22 cellular contexts compared by ENCODE assay signal in genomic region chr9:71608825-71609452, GRCh38.
A peak's percentile ranks its signal among the peaks of the same experiment; 100 is the strongest.
DNase-seq lines count a peak whose midpoint lies in the region; ATAC-seq, FAIRE-seq and TF ChIP-seq lines count a peak whose summit lies in the region.
"Had no signal": no experiment of that assay in that cellular context is flagged by ENCODE, and none has a peak within 500 bp of the region (broad histone marks: within the 10 kb centered on the region; RNA-seq: fewer than 3 reads in every experiment).

No MANE protein-coding gene starts in this region.

- 13% methylated on average over 3 of the region's 4 CpGs for WGBS in HepG2 (ENCODE audit: low lambda C conversion rate)
- WGBS in right lobe of liver (ENCODE audit: insufficient coverage, low coverage, low lambda C conversion rate, missing lambda C conversion rate), result 54% methylated on average over 3 of the region's 4 CpGs

- ATAC-seq in HepG2, result peak; percentile 50
- ATAC-seq in right lobe of liver, result no peak
- ATAC-seq in GM21528 (IDR thresholded peaks at IDR 0.05; ENCODE audit: low FRiP score, unreplicated experiment), result no peak
- ATAC-seq: activated CD4-positive, CD25-positive, alpha-beta regulatory T cell treated with anti-CD3 and anti-CD28 coated beads, Interleukin-2, amount 50 U/mL, for 24 hours had no signal

- no peaks in the 10 kb centered on the region for H3K27me3 Mint-ChIP-seq in astrocyte (ENCODE audit: low read depth, unreplicated experiment)

- no peak for TF ChIP-seq POLR2A in HepG2 (IDR thresholded peaks at IDR 0.05; ENCODE audit: insufficient read depth in 1 of 2, low read depth in 2 of 2, low read length in 2 of 2)
- no peak for TF ChIP-seq POLR2A in right lobe of liver (IDR thresholded peaks at IDR 0.05)

- CTCF ChIA-PET in HepG2 (lab: Yijun Ruan, JAX; ENCODE audit: low intra/inter-chr PET ratio, low total read pairs), result no interaction called here

- TF ChIP-seq RAD21 in HepG2 (CRISPR knock-in tag; IDR thresholded peaks at IDR 0.05), result no peak

- H3K4me2 ChIP-seq in HepG2 (ENCODE audit: low read depth, low read length) (no peak overlapping the region; the same call in 1 of the 2 replicates), astrocyte (ENCODE audit: low read length) (no peak overlapping the region)
- H3K4me2 ChIP-seq: BLaER1 treated with 17β-estradiol and CSF1 and Interleukin-3, amounts not matched to agents 10 nM and 100 nM had no signal

- no peaks in the 10 kb centered on the region for H3K36me3 Mint-ChIP-seq in astrocyte (ENCODE audit: low read depth, unreplicated experiment)

- in situ Hi-C loops in HepG2 (cut with HindIII; ENCODE audit: extremely low pct_ligation_motif_present, low pct_unique_long_range_greater_than_20kb), result no loop called here

- intact Hi-C loops in HepG2 (cut with micrococcal nuclease; ENCODE audit: unreplicated experiment), result no loop called here
- intact Hi-C loops in right lobe of liver (cut with DNase I), result no loop called here

- no peak overlapping the region for H3K4me3 ChIP-seq in HepG2 (replicated peaks in 1 of 3; ENCODE audit: insufficient read depth in 1 of 3, low read depth in 2 of 3, low read length in 3 of 3)
- H3K4me3 ChIP-seq in right lobe of liver, result no peak overlapping the region
- no peak overlapping the region for H3K4me3 ChIP-seq in astrocyte (ENCODE audit: insufficient read depth, low read depth, low read length)
- H3K4me3 ChIP-seq in iPS-20b (ENCODE audit: low read length), result no peak overlapping the region
- no peak overlapping the region for H3K4me3 ChIP-seq in SJCRH30
- H3K4me3 ChIP-seq: BLaER1 treated with 17β-estradiol and CSF1 and Interleukin-3, amounts not matched to agents 10 nM and 100 nM; lung; MG63; transverse colon had no signal

- H3K4me1 Mint-ChIP-seq in astrocyte (ENCODE audit: low read depth, unreplicated experiment), result peaks cover 2% of the 10 kb centered on the region
- H3K4me1 Mint-ChIP-seq: nephron had no signal

- DNase-seq in HepG2 (ENCODE audit: low spot score) (peak; percentile 50), right lobe of liver (no peak), astrocyte (ENCODE audit: low read depth) (peak; percentile 52), SJCRH30 (no peak), ecto neural progenitor cell (ENCODE audit: low spot score) (no peak), frontal cortex (ENCODE audit: low spot score in 2 of 2) (no peak)
- DNase-seq: 8988T; activated CD8-positive, alpha-beta memory T cell treated with anti-CD3 and anti-CD28 coated beads for 24 hours; DMS153; foreskin melanocyte; MG63; SHP77; stimulated activated naive CD4-positive, alpha-beta T cell treated with Interleukin-2 at 50 U/mL for 16 hours; transverse colon had no signal

- H3K27ac ChIP-seq in HepG2 (ENCODE audit: extremely low read length, insufficient read depth, low read length) (no peak overlapping the region), right lobe of liver (no peak overlapping the region), astrocyte (ENCODE audit: low read depth, low read length) (peak overlapping the region; percentile 3), iPS-20b (ENCODE audit: low read length) (no peak overlapping the region), SJCRH30 (no peak overlapping the region)
- H3K27ac ChIP-seq: BLaER1 treated with 17β-estradiol and CSF1 and Interleukin-3, amounts not matched to agents 10 nM and 100 nM; transverse colon had no signal

- H3K9me3 ChIP-seq in HepG2 (ENCODE audit: low read length) (peaks cover 10% of the 10 kb centered on the region), right lobe of liver (no peaks in the 10 kb centered on the region), astrocyte (ENCODE audit: insufficient read depth, low read depth, low read length) (no peaks in the 10 kb centered on the region), iPS-20b (ENCODE audit: insufficient read depth, low read depth, low read length) (peaks cover 13% of the 10 kb centered on the region), SJCRH30 (replicated peaks) (peaks cover 14% of the 10 kb centered on the region)

- no peaks in the 10 kb centered on the region for H3K79me2 ChIP-seq in HepG2 (ENCODE audit: insufficient read depth, low read length)
- no peaks in the 10 kb centered on the region for H3K79me2 ChIP-seq in astrocyte (ENCODE audit: insufficient read depth, low read length)

- TF ChIP-seq CTCF in HepG2 (CRISPR knock-in tag; IDR thresholded peaks at IDR 0.05) (no peak), right lobe of liver (IDR thresholded peaks at IDR 0.05) (no peak), astrocyte (IDR thresholded peaks at IDR 0.05; ENCODE audit: insufficient read depth, low read depth, low read length) (no peak)

- no peaks in the 10 kb centered on the region for H3K36me3 ChIP-seq in HepG2 (replicated peaks in 1 of 2; ENCODE audit: control insufficient read depth in 1 of 2, insufficient read depth in 2 of 2, low read length in 2 of 2)
- no peaks in the 10 kb centered on the region for H3K36me3 ChIP-seq in right lobe of liver
- H3K36me3 ChIP-seq in astrocyte (ENCODE audit: insufficient read depth, low read length), result no peaks in the 10 kb centered on the region
- no peaks in the 10 kb centered on the region for H3K36me3 ChIP-seq in iPS-20b (ENCODE audit: insufficient read depth, low read depth, low read length)
- H3K36me3 ChIP-seq in SJCRH30, result no peaks in the 10 kb centered on the region
- H3K36me3 ChIP-seq: BLaER1 treated with 17β-estradiol and CSF1 and Interleukin-3, amounts not matched to agents 10 nM and 100 nM; MG63; transverse colon had no signal

- H3K27ac Mint-ChIP-seq in astrocyte (ENCODE audit: unreplicated experiment), result peak overlapping the region; percentile 53
- H3K27ac Mint-ChIP-seq: activated T-helper 1 cell treated with anti-CD3 and anti-CD28 coated beads, Interleukin-12 subunit alpha, Interleukin-12 subunit beta, Interleukin-2, Interleukin-4 antibody, amounts not matched to agents 30 ng/mL and 10 ng/mL and 1 ng/mL, durations not matched to agents 14 hours and 24 hours and 36 hours; nephron had no signal

- TF ChIP-seq EP300 in HepG2 (IDR thresholded peaks at IDR 0.05; ENCODE audit: low read depth in 2 of 2, low read length in 2 of 2), result no peak
- TF ChIP-seq EP300 in HepG2 (CRISPR knock-in tag; IDR thresholded peaks at IDR 0.05; ENCODE audit: borderline replicate concordance), result no peak

- H4K20me1 ChIP-seq in HepG2 (ENCODE audit: insufficient read depth, low read length), result no peaks in the 10 kb centered on the region
- H4K20me1 ChIP-seq in astrocyte (ENCODE audit: insufficient read depth, low read length), result no peaks in the 10 kb centered on the region
- H4K20me1 ChIP-seq: BLaER1 treated with 17β-estradiol and CSF1 and Interleukin-3, amounts not matched to agents 10 nM and 100 nM had no signal

- POLR2A ChIA-PET in HepG2 (lab: Yijun Ruan, JAX), result no interaction called here

- H3K27me3 ChIP-seq in HepG2 (ENCODE audit: control insufficient read depth in 1 of 2, insufficient read depth in 2 of 2, low read length in 2 of 2) (no peaks in the 10 kb centered on the region), right lobe of liver (no peaks in the 10 kb centered on the region), astrocyte (ENCODE audit: insufficient read depth, low read length) (no peaks in the 10 kb centered on the region), iPS-20b (ENCODE audit: insufficient read depth, low read length) (no peaks in the 10 kb centered on the region), SJCRH30 (no peaks in the 10 kb centered on the region)
- H3K27me3 ChIP-seq: BLaER1 treated with 17β-estradiol and CSF1 and Interleukin-3, amounts not matched to agents 10 nM and 100 nM; MG63; transverse colon had no signal

- BruUV-seq in HepG2 (replicated peaks; lab: Mats Ljungman, UMichigan), result no TSS peak

- H3K9ac ChIP-seq in HepG2 (ENCODE audit: insufficient read depth, low read depth, low read length), result no peak overlapping the region
- no peak overlapping the region for H3K9ac ChIP-seq in astrocyte (ENCODE audit: low read length)
- H3K9ac ChIP-seq in iPS-20b (ENCODE audit: low read depth, low read length), result peak overlapping the region; percentile 16; the same call in 1 of the 2 replicates
- H3K9ac ChIP-seq: BLaER1 treated with 17β-estradiol and CSF1 and Interleukin-3, amounts not matched to agents 10 nM and 100 nM had no signal

- peaks cover 3% of the 10 kb centered on the region for H3K9me3 Mint-ChIP-seq in astrocyte (ENCODE audit: unreplicated experiment)

- no peak overlapping the region for H2AFZ ChIP-seq in HepG2 (ENCODE audit: low read length)
- no peak overlapping the region for H2AFZ ChIP-seq in astrocyte (ENCODE audit: low read depth, low read length)

- FAIRE-seq in HepG2 (lab: Jason Lieb, UNC), result no peak
- no peak for FAIRE-seq in astrocyte (lab: Jason Lieb, UNC)
- FAIRE-seq in frontal cortex (lab: Jason Lieb, UNC), result no peak
- FAIRE-seq: endometrium had no signal

- H3K4me1 ChIP-seq in HepG2 (ENCODE audit: insufficient read depth, low read length) (peaks cover 29% of the 10 kb centered on the region), right lobe of liver (no peaks in the 10 kb centered on the region), astrocyte (ENCODE audit: insufficient read depth, low read length) (no peaks in the 10 kb centered on the region), iPS-20b (ENCODE audit: insufficient read depth, low read length) (peaks cover 9% of the 10 kb centered on the region; the same call in 1 of the 2 replicates), SJCRH30 (peaks cover 10% of the 10 kb centered on the region)
- H3K4me1 ChIP-seq: BLaER1 treated with 17β-estradiol and CSF1 and Interleukin-3, amounts not matched to agents 10 nM and 100 nM; transverse colon had no signal

- H3K4me3 Mint-ChIP-seq in astrocyte (ENCODE audit: unreplicated experiment), result no peak overlapping the region
- H3K4me3 Mint-ChIP-seq: activated T-helper 1 cell treated with anti-CD3 and anti-CD28 coated beads, Interleukin-12 subunit alpha, Interleukin-12 subunit beta, Interleukin-2, Interleukin-4 antibody, amounts not matched to agents 30 ng/mL and 10 ng/mL and 1 ng/mL, durations not matched to agents 14 hours and 24 hours and 36 hours; nephron had no signal

TF ChIP-seq in HepG2, 621 proteins besides CTCF, POLR2A, EP300 and RAD21 (continues in another document):
- no peak for TF ChIP-seq REL (CRISPR knock-in tag; conservative IDR thresholded peaks at IDR 0.05)
- TF ChIP-seq ZNF605 (CRISPR knock-in tag; IDR thresholded peaks at IDR 0.05), result no peak
- TF ChIP-seq ZNF770 (CRISPR knock-in tag; IDR thresholded peaks at IDR 0.05), result peak; percentile 75

Comparison
In these comparisons a context has a peak if more than half of its experiments do, and no peak if none do; other contexts are left out.
1. DNase-seq: peak in HepG2 (single experiment) and astrocyte (single experiment); none in right lobe of liver (0 of 3), SJCRH30 (0 of 2), ecto neural progenitor cell (single experiment) and frontal cortex (0 of 2).